19 cellular contexts compared by ENCODE assay signal in the genomic region with DNA sequence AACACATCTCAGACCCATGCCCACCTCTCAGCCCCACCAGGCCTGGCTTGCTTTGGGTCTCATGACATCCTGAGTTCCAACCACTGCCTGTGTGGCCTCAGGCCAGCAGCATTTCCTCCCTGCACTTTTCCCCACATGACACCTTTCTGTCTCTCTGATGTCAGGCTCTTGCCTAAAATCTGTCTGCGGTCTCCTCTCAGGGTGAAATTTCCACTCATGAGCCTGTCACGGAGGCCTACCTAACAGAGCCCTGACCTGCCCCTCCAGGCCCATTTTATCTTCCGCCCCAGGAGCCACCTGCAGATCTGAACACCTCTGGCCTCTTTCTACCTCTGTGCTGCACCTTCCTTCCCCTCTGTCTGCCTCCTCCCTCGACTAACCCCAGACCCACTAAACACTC.
DNase-seq lines count a peak whose midpoint lies in the region; ATAC-seq, FAIRE-seq and TF ChIP-seq lines count a peak whose summit lies in the region.
"Had no signal": no experiment of that assay in that cellular context is flagged by ENCODE, and none has a peak within 500 bp of the region (broad histone marks: within the 10 kb centered on the region; RNA-seq: fewer than 3 reads in every experiment).

No MANE protein-coding gene starts in this region.

- H3K18ac ChIP-seq in H1 (ENCODE audit: extremely low read depth, low read length), result no peak overlapping the region

- no peaks in the 10 kb centered on the region for H3K9me3 ChIP-seq in H1 (ENCODE audit: insufficient read depth in 2 of 2, low read depth in 1 of 2, low read length in 1 of 2)
- H3K9me3 ChIP-seq in WERI-Rb-1 (ENCODE audit: severe bottlenecking), result no peaks in the 10 kb centered on the region
- H3K9me3 ChIP-seq: thoracic aorta had no signal

- H2AK5ac ChIP-seq in H1 (ENCODE audit: low read depth, low read length), result 0 out of 2 replicates have a peak overlapping the region, but pooled peaks have one; percentile 39

- no peaks in the 10 kb centered on the region for H3K27me3 Mint-ChIP-seq in activated naive CD4-positive, alpha-beta T cell treated with anti-CD3 and anti-CD28 coated beads for 36 hours (ENCODE audit: low read depth)
- H3K27me3 Mint-ChIP-seq in activated CD4-positive, alpha-beta memory T cell treated with anti-CD3 and anti-CD28 coated beads, Interleukin-2, amount 10 ng/mL, durations not matched to agents 7 days and 5 days, result no peaks in the 10 kb centered on the region
- H3K27me3 Mint-ChIP-seq in glutamatergic neuron (ENCODE audit: unreplicated experiment), result peaks cover 3% of the 10 kb centered on the region

- no peaks in the 10 kb centered on the region for H3K23me2 ChIP-seq in H1 (ENCODE audit: low read depth, low read length)

- no peak overlapping the region for H4K91ac ChIP-seq in H1 (replicated peaks; ENCODE audit: insufficient read length, low read length)

- H3K79me1 ChIP-seq in H1 (ENCODE audit: low read depth, low read length), result no peaks in the 10 kb centered on the region

- H3K27ac Mint-ChIP-seq in activated naive CD4-positive, alpha-beta T cell treated with anti-CD3 and anti-CD28 coated beads for 36 hours, result no peak overlapping the region
- H3K27ac Mint-ChIP-seq in activated CD4-positive, alpha-beta memory T cell treated with anti-CD3 and anti-CD28 coated beads, Interleukin-2, amount 10 ng/mL, durations not matched to agents 7 days and 5 days, result peak overlapping the region; percentile 7
- peak overlapping the region; percentile 84 for H3K27ac Mint-ChIP-seq in stimulated activated effector memory CD8-positive, alpha-beta T cell treated with anti-CD3 and anti-CD28 coated beads, Interleukin-12 subunit alpha, Interleukin-12 subunit beta, amount 100 ng/mL, for 72 hours
- no peak overlapping the region for H3K27ac Mint-ChIP-seq in glutamatergic neuron (ENCODE audit: unreplicated experiment)
- H3K27ac Mint-ChIP-seq: memory B cell had no signal

- H3K4me3 Mint-ChIP-seq in activated naive CD4-positive, alpha-beta T cell treated with anti-CD3 and anti-CD28 coated beads for 36 hours, result no peak overlapping the region
- no peak overlapping the region for H3K4me3 Mint-ChIP-seq in activated CD4-positive, alpha-beta memory T cell treated with anti-CD3 and anti-CD28 coated beads, Interleukin-2, amount 10 ng/mL, durations not matched to agents 7 days and 5 days
- no peak overlapping the region for H3K4me3 Mint-ChIP-seq in stimulated activated effector memory CD8-positive, alpha-beta T cell treated with anti-CD3 and anti-CD28 coated beads, Interleukin-12 subunit alpha, Interleukin-12 subunit beta, amount 100 ng/mL, for 72 hours
- no peak overlapping the region for H3K4me3 Mint-ChIP-seq in glutamatergic neuron (ENCODE audit: unreplicated experiment)
- H3K4me3 Mint-ChIP-seq: memory B cell had no signal

- no peak overlapping the region for H3K56ac ChIP-seq in H1 (replicated peaks; ENCODE audit: insufficient read length, low read depth, low read length)

- H3K36me3 ChIP-seq in H1 (ENCODE audit: control insufficient read depth in 2 of 4, insufficient read depth in 4 of 4, low read length in 3 of 4) (no peaks in the 10 kb centered on the region), WERI-Rb-1 (no peaks in the 10 kb centered on the region)
- H3K36me3 ChIP-seq: thoracic aorta had no signal

- H3K4me1 ChIP-seq in H1 (replicated peaks in 1 of 4; ENCODE audit: control insufficient read depth in 3 of 4, insufficient read depth in 4 of 4, low read length in 3 of 4), result no peaks in the 10 kb centered on the region; a peak in 1 of 7 replicates

- no peak overlapping the region for H2BK15ac ChIP-seq in H1 (ENCODE audit: low read length)

- CTCF ChIA-PET in activated naive CD4-positive, alpha-beta T cell treated with anti-CD3 and anti-CD28 coated beads for 36 hours (lab: Charles Lee), result no interaction called here
- CTCF ChIA-PET in activated CD4-positive, alpha-beta memory T cell treated with anti-CD3 and anti-CD28 coated beads, Interleukin-2, amount 10 ng/mL, durations not matched to agents 7 days and 5 days (lab: Charles Lee), result no interaction called here
- CTCF ChIA-PET in H1 (lab: Charles Lee; ENCODE audit: partially characterized antibody), result no interaction called here

- DNase-seq in activated naive CD4-positive, alpha-beta T cell treated with anti-CD3 and anti-CD28 coated beads for 36 hours, result peak; percentile 36
- DNase-seq in activated naive CD4-positive, alpha-beta T cell treated with anti-CD3 and anti-CD28 coated beads, Interleukin-2, amount 50 U/mL, for 16 hours, result no peak
- DNase-seq in activated CD4-positive, alpha-beta memory T cell treated with anti-CD3 and anti-CD28 coated beads, Interleukin-2, amount 10 ng/mL, durations not matched to agents 7 days and 5 days, result no peak
- DNase-seq in H1 (ENCODE audit: low read depth in 1 of 2, low spot score in 2 of 2), result no peak
- peak in 1 of 2 donors; percentile 47 for DNase-seq in stimulated activated effector memory CD8-positive, alpha-beta T cell treated with anti-CD3 and anti-CD28 coated beads, Interleukin-12 subunit alpha, Interleukin-12 subunit beta, amount 100 ng/mL, for 72 hours (ENCODE audit: low spot score in 2 of 2)
- DNase-seq in WERI-Rb-1, result no peak
- DNase-seq in amygdala (lab: John Stamatoyannopoulos, UW), result no peak
- DNase-seq in glutamatergic neuron, result no peak
- DNase-seq: activated effector memory CD4-positive, alpha-beta T cell treated with anti-CD3 and anti-CD28 coated beads, Interleukin-2, amount 50 U/mL, for 16 hours; COR-L47; EL; GOT3; islet precursor cell; NCI-H1436; NCI-H446; stimulated activated CD4-positive, alpha-beta T cell treated with anti-CD3 and anti-CD28 coated beads, Interleukin-15, amount 100 ng/mL, for 24 hours had no signal

- no peaks in the 10 kb centered on the region for H3K27me3 ChIP-seq in H1 (replicated peaks in 1 of 4; ENCODE audit: control insufficient read depth in 3 of 4, extremely low read depth in 1 of 4, insufficient read depth in 3 of 4, low read length in 3 of 4)
- H3K27me3 ChIP-seq in WERI-Rb-1 (ENCODE audit: insufficient read depth, low read depth, severe bottlenecking), result no peaks in the 10 kb centered on the region

- no peak for FAIRE-seq in H1 (lab: Jason Lieb, UNC)

- TF ChIP-seq RAD21 in H1 (IDR thresholded peaks at IDR 0.05 in 1 of 2, conservative IDR thresholded peaks at IDR 0.05 in 1 of 2; ENCODE audit: low read depth in 2 of 2, low read length in 2 of 2), result no peak

- no peak overlapping the region for H3K9ac ChIP-seq in H1 (replicated peaks in 1 of 4; ENCODE audit: extremely low read depth in 1 of 4, low read depth in 3 of 4, low read length in 3 of 4)

- no peak overlapping the region for H3K23ac ChIP-seq in H1 (ENCODE audit: insufficient read length)

- H4K5ac ChIP-seq in H1 (ENCODE audit: insufficient read length, low read depth, low read length), result no peak overlapping the region

- H3K27ac ChIP-seq in H1 (ENCODE audit: low read depth, low read length), result no peak overlapping the region
- no peak overlapping the region for H3K27ac ChIP-seq in WERI-Rb-1
- H3K27ac ChIP-seq: thoracic aorta had no signal

- H3K4me1 Mint-ChIP-seq in activated naive CD4-positive, alpha-beta T cell treated with anti-CD3 and anti-CD28 coated beads for 36 hours (ENCODE audit: low read depth), result peaks cover 9% of the 10 kb centered on the region
- H3K4me1 Mint-ChIP-seq in activated CD4-positive, alpha-beta memory T cell treated with anti-CD3 and anti-CD28 coated beads, Interleukin-2, amount 10 ng/mL, durations not matched to agents 7 days and 5 days, result peaks cover 9% of the 10 kb centered on the region
- peaks cover 11% of the 10 kb centered on the region for H3K4me1 Mint-ChIP-seq in stimulated activated effector memory CD8-positive, alpha-beta T cell treated with anti-CD3 and anti-CD28 coated beads, Interleukin-12 subunit alpha, Interleukin-12 subunit beta, amount 100 ng/mL, for 72 hours
- no peaks in the 10 kb centered on the region for H3K4me1 Mint-ChIP-seq in glutamatergic neuron (ENCODE audit: low read depth, unreplicated experiment)
- H3K4me1 Mint-ChIP-seq: memory B cell had no signal

- no peak for TF ChIP-seq POLR2A in H1 (IDR thresholded peaks at IDR 0.05; ENCODE audit: control extremely low read depth in 1 of 2, low read depth in 2 of 2, low read length in 2 of 2)

- intact Hi-C loops in activated naive CD4-positive, alpha-beta T cell treated with anti-CD3 and anti-CD28 coated beads for 36 hours (cut with micrococcal nuclease), result no loop called here

- no peak for TF ChIP-seq EP300 in H1 (IDR thresholded peaks at IDR 0.05; ENCODE audit: borderline replicate concordance in 1 of 2, low read depth in 2 of 2, low read length in 2 of 2)

- no peaks in the 10 kb centered on the region for H3K79me2 ChIP-seq in H1 (ENCODE audit: control insufficient read depth in 1 of 2, insufficient read depth in 2 of 2, low read length in 2 of 2)

- TF ChIP-seq CTCF in H1 (IDR thresholded peaks at IDR 0.05; ENCODE audit: control extremely low read depth in 1 of 3, insufficient read depth in 1 of 3, low read depth in 1 of 3, low read length in 3 of 3) (no peak), WERI-Rb-1 (IDR thresholded peaks at IDR 0.05; ENCODE audit: low read depth, low read length) (no peak), glutamatergic neuron (IDR thresholded peaks at IDR 0.05; ENCODE audit: partially characterized antibody, unreplicated experiment) (no peak)

- H3K4me3 ChIP-seq in H1 (ENCODE audit: extremely low read depth in 1 of 4, insufficient read depth in 2 of 4, low read depth in 3 of 4, low read length in 4 of 4), result no peak overlapping the region
- no peak overlapping the region for H3K4me3 ChIP-seq in WERI-Rb-1 (ENCODE audit: low read depth, low read length)
- H3K4me3 ChIP-seq: thoracic aorta had no signal

- H2BK120ac ChIP-seq in H1 (replicated peaks; ENCODE audit: low read depth, low read length), result no peak overlapping the region

- no peak overlapping the region for H3K4ac ChIP-seq in H1 (replicated peaks; ENCODE audit: insufficient read length, low read depth, low read length)

- H2BK20ac ChIP-seq in H1 (ENCODE audit: low read length), result no peak overlapping the region

- WGBS in H1 (ENCODE audit: extremely low coverage in 1 of 2, insufficient coverage in 1 of 2, insufficient read length in 1 of 2, insufficient replicate concordance in 2 of 2, low coverage in 1 of 2, low lambda C conversion rate in 2 of 2, missing lambda C conversion rate in 1 of 2), 2 experiments, result 85% methylated on average over 4 of the region's 4 CpGs; no CpG with 5 or more reads in 1 of the 2 experiments

- H3K36me3 Mint-ChIP-seq in activated naive CD4-positive, alpha-beta T cell treated with anti-CD3 and anti-CD28 coated beads for 36 hours (ENCODE audit: low read depth), result no peaks in the 10 kb centered on the region
- H3K36me3 Mint-ChIP-seq in activated CD4-positive, alpha-beta memory T cell treated with anti-CD3 and anti-CD28 coated beads, Interleukin-2, amount 10 ng/mL, durations not matched to agents 7 days and 5 days (ENCODE audit: low read depth), result no peaks in the 10 kb centered on the region
- no peaks in the 10 kb centered on the region for H3K36me3 Mint-ChIP-seq in stimulated activated effector memory CD8-positive, alpha-beta T cell treated with anti-CD3 and anti-CD28 coated beads, Interleukin-12 subunit alpha, Interleukin-12 subunit beta, amount 100 ng/mL, for 72 hours
- peaks cover 16% of the 10 kb centered on the region for H3K36me3 Mint-ChIP-seq in glutamatergic neuron (ENCODE audit: unreplicated experiment)
- H3K36me3 Mint-ChIP-seq: memory B cell had no signal

- H3K4me2 ChIP-seq in H1 (ENCODE audit: insufficient read depth in 1 of 2, low read depth in 2 of 2, low read length in 2 of 2), result no peak overlapping the region; a peak in 1 of 4 replicates

- peak; percentile 53 for ATAC-seq in stimulated activated effector memory CD8-positive, alpha-beta T cell treated with anti-CD3 and anti-CD28 coated beads, Interleukin-12 subunit alpha, Interleukin-12 subunit beta, amount 100 ng/mL, for 72 hours
- ATAC-seq: esophagus mucosa had no signal

- POLR2A ChIA-PET in activated CD4-positive, alpha-beta memory T cell treated with anti-CD3 and anti-CD28 coated beads, Interleukin-2, amount 10 ng/mL, durations not matched to agents 7 days and 5 days (lab: Charles Lee), result no interaction called here
- POLR2A ChIA-PET in H1 (lab: Charles Lee; ENCODE audit: partially characterized antibody), result no interaction called here

- H2AFZ ChIP-seq in H1 (ENCODE audit: low read length), result no peak overlapping the region

- H3K14ac ChIP-seq in H1 (ENCODE audit: insufficient read length), result no peak overlapping the region

- H2BK12ac ChIP-seq in H1 (ENCODE audit: low read depth, low read length), result no peak overlapping the region

- H2BK5ac ChIP-seq in H1 (ENCODE audit: low read depth, low read length), result no peak overlapping the region

- no peaks in the 10 kb centered on the region for H3K9me3 Mint-ChIP-seq in activated naive CD4-positive, alpha-beta T cell treated with anti-CD3 and anti-CD28 coated beads for 36 hours
- no peaks in the 10 kb centered on the region for H3K9me3 Mint-ChIP-seq in activated CD4-positive, alpha-beta memory T cell treated with anti-CD3 and anti-CD28 coated beads, Interleukin-2, amount 10 ng/mL, durations not matched to agents 7 days and 5 days
- H3K9me3 Mint-ChIP-seq in stimulated activated effector memory CD8-positive, alpha-beta T cell treated with anti-CD3 and anti-CD28 coated beads, Interleukin-12 subunit alpha, Interleukin-12 subunit beta, amount 100 ng/mL, for 72 hours, result no peaks in the 10 kb centered on the region
- H3K9me3 Mint-ChIP-seq in glutamatergic neuron (ENCODE audit: unreplicated experiment), result no peaks in the 10 kb centered on the region
- H3K9me3 Mint-ChIP-seq: memory B cell had no signal

- no peak overlapping the region for H4K8ac ChIP-seq in H1 (ENCODE audit: extremely low read depth, insufficient read depth, low read length)

- H4K20me1 ChIP-seq in H1 (replicated peaks in 1 of 2; ENCODE audit: control insufficient read depth in 1 of 2, insufficient read depth in 2 of 2, low read length in 2 of 2), result no peaks in the 10 kb centered on the region

Comparison
In these comparisons a context has a peak if more than half of its experiments do, and no peak if none do; other contexts are left out.
1. H3K27ac Mint-ChIP-seq: peak in activated CD4-positive, alpha-beta memory T cell treated with anti-CD3 and anti-CD28 coated beads, Interleukin-2, amount 10 ng/mL, durations not matched to agents 7 days and 5 days (single experiment) and stimulated activated effector memory CD8-positive, alpha-beta T cell treated with anti-CD3 and anti-CD28 coated beads, Interleukin-12 subunit alpha, Interleukin-12 subunit beta, amount 100 ng/mL, for 72 hours (single experiment); none in activated naive CD4-positive, alpha-beta T cell treated with anti-CD3 and anti-CD28 coated beads for 36 hours (single experiment) and glutamatergic neuron (single experiment).